In the genomic region with DNA sequence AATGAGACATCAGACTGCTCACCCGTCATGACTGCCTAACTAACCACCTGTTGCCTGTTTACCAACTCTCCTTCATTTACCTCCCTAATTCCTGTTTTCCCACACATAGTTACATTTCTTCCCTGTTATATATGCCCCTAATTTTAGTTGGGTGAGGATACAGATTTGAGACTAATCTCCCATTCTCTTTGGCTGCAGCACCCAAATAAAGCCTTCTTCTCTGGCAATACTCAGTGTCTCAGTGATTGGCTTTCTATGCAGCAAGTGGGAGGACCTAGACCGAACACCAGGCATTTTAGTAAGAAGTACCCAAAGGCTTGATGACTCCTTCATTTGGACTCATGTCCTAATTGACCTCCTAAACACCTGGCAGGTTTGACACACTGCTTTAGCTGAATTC, we compare ENCODE assay signal across 8 cellular contexts.
"Had no signal": no experiment of that assay in that cellular context is flagged by ENCODE, and none has a peak within 500 bp of the region (broad histone marks: within the 10 kb centered on the region; RNA-seq: fewer than 3 reads in every experiment).

No MANE protein-coding gene starts in this region.

- H3K9ac ChIP-seq: GM23248, KMS-11 had no signal

- H3K27ac ChIP-seq: GM23248, KMS-11 had no signal

- H3K9me3 ChIP-seq: HAP-1 had no signal

- H3K4me2 ChIP-seq: KMS-11 had no signal

- H3K36me3 ChIP-seq: HAP-1 had no signal

- ATAC-seq: HCT116 had no signal

- H2AFZ ChIP-seq: GM23248 had no signal

- H3K4me1 ChIP-seq: HAP-1 had no signal

- H3K4me3 ChIP-seq: GM23248, HAP-1 had no signal

- DNase-seq: GM23248, GOT3, H7, Karpas-422, KBM-7 had no signal
